ENCODE assay signal across 1 cellular context in the genomic region with DNA sequence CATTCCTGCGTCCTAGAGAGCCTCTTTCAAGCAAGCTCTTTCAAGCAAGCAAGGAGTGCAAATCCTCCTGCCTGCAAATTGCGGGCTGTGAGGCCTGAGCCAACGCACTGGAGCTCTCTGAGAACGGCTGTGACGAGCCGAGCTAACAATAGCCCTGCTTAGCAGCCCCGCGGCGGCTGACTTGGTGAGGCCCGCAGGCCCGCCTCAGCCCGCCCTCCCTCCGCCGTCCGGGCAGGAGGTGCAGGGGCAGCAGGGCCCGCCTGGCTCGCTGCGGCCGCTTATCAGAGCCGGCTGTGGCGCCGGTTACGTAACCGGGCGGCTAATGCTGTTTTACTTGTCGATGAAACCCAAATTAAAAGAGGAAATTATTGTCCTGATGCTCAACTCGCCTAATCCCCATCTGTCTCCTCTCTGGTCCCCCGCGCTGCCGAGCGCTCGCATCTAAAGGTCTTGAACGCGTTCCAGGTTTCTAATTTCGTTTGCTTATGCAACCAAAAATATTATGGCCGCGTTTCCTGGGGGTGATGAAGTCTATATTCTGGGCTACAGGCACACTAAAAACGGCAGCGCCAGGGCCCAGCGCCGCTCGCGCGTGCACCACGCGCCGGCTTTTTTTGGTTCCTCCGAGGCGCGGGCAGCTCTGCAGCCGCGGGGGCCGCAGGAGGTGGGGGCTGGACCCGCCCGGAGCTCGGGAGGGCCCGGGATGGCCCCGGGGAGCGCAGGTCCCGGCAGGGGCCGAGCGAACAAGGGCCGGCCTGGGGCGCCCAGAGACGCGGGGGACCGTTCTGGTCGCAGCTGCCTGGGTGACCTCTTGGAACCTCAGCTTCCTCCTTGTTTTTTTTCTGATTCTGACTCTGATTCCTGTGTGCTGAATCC.
A peak's percentile ranks its signal among the peaks of the same experiment; 100 is the strongest.
TF ChIP-seq lines count a peak whose summit lies in the region.

No MANE protein-coding gene starts in this region.

TF ChIP-seq in HepG2, 621 proteins besides CTCF, POLR2A, EP300 and RAD21 (continued from another document and continues in another):
- TF ChIP-seq, protein P1, sequence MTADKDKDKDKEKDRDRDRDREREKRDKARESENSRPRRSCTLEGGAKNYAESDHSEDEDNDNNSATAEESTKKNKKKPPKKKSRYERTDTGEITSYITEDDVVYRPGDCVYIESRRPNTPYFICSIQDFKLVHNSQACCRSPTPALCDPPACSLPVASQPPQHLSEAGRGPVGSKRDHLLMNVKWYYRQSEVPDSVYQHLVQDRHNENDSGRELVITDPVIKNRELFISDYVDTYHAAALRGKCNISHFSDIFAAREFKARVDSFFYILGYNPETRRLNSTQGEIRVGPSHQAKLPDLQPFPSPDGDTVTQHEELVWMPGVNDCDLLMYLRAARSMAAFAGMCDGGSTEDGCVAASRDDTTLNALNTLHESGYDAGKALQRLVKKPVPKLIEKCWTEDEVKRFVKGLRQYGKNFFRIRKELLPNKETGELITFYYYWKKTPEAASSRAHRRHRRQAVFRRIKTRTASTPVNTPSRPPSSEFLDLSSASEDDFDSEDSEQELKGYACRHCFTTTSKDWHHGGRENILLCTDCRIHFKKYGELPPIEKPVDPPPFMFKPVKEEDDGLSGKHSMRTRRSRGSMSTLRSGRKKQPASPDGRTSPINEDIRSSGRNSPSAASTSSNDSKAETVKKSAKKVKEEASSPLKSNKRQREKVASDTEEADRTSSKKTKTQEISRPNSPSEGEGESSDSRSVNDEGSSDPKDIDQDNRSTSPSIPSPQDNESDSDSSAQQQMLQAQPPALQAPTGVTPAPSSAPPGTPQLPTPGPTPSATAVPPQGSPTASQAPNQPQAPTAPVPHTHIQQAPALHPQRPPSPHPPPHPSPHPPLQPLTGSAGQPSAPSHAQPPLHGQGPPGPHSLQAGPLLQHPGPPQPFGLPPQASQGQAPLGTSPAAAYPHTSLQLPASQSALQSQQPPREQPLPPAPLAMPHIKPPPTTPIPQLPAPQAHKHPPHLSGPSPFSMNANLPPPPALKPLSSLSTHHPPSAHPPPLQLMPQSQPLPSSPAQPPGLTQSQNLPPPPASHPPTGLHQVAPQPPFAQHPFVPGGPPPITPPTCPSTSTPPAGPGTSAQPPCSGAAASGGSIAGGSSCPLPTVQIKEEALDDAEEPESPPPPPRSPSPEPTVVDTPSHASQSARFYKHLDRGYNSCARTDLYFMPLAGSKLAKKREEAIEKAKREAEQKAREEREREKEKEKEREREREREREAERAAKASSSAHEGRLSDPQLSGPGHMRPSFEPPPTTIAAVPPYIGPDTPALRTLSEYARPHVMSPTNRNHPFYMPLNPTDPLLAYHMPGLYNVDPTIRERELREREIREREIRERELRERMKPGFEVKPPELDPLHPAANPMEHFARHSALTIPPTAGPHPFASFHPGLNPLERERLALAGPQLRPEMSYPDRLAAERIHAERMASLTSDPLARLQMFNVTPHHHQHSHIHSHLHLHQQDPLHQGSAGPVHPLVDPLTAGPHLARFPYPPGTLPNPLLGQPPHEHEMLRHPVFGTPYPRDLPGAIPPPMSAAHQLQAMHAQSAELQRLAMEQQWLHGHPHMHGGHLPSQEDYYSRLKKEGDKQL (CRISPR knock-in tag; IDR thresholded peaks at IDR 0.05; ENCODE audit: low read depth) = no peak
- peak; percentile 95 for TF ChIP-seq ZFX (CRISPR knock-in tag; IDR thresholded peaks at IDR 0.05; ENCODE audit: low read depth)
- TF ChIP-seq, protein P2, sequence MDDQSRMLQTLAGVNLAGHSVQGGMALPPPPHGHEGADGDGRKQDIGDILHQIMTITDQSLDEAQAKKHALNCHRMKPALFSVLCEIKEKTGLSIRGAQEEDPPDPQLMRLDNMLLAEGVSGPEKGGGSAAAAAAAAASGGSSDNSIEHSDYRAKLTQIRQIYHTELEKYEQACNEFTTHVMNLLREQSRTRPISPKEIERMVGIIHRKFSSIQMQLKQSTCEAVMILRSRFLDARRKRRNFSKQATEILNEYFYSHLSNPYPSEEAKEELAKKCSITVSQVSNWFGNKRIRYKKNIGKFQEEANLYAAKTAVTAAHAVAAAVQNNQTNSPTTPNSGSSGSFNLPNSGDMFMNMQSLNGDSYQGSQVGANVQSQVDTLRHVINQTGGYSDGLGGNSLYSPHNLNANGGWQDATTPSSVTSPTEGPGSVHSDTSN (CRISPR knock-in tag; IDR thresholded peaks at IDR 0.05; ENCODE audit: borderline replicate concordance) = no peak
- TF ChIP-seq MBD4 (IDR thresholded peaks at IDR 0.05; ENCODE audit: borderline replicate concordance, low read length) = no peak
- no peak for TF ChIP-seq GLI4 (CRISPR knock-in tag; IDR thresholded peaks at IDR 0.05; ENCODE audit: borderline replicate concordance)
- TF ChIP-seq MATR3 (CRISPR knock-in tag; IDR thresholded peaks at IDR 0.05) = no peak
- TF ChIP-seq WIZ (CRISPR knock-in tag; IDR thresholded peaks at IDR 0.05) = peak; percentile 64; the same call in 1 of the 2 replicates
- peak; percentile 27; the same call in 1 of the 2 replicates for TF ChIP-seq CBFB (CRISPR knock-in tag; IDR thresholded peaks at IDR 0.05)
- peak; percentile 24; the same call in 1 of the 2 replicates for TF ChIP-seq ZNF205 (CRISPR knock-in tag; IDR thresholded peaks at IDR 0.05)
- TF ChIP-seq, protein P3, sequence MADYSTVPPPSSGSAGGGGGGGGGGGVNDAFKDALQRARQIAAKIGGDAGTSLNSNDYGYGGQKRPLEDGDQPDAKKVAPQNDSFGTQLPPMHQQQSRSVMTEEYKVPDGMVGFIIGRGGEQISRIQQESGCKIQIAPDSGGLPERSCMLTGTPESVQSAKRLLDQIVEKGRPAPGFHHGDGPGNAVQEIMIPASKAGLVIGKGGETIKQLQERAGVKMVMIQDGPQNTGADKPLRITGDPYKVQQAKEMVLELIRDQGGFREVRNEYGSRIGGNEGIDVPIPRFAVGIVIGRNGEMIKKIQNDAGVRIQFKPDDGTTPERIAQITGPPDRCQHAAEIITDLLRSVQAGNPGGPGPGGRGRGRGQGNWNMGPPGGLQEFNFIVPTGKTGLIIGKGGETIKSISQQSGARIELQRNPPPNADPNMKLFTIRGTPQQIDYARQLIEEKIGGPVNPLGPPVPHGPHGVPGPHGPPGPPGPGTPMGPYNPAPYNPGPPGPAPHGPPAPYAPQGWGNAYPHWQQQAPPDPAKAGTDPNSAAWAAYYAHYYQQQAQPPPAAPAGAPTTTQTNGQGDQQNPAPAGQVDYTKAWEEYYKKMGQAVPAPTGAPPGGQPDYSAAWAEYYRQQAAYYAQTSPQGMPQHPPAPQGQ (CRISPR knock-in tag; IDR thresholded peaks at IDR 0.05; ENCODE audit: borderline replicate concordance) = no peak
- TF ChIP-seq SYNCRIP (IDR thresholded peaks at IDR 0.05; ENCODE audit: insufficient read depth, low read depth, low read length) = no peak
- no peak for TF ChIP-seq ZNF670 (CRISPR knock-in tag; IDR thresholded peaks at IDR 0.05; ENCODE audit: borderline replicate concordance)
- TF ChIP-seq DPF2 (CRISPR knock-in tag; IDR thresholded peaks at IDR 0.05; ENCODE audit: borderline replicate concordance, low read depth) = no peak
- TF ChIP-seq MED8 (CRISPR knock-in tag; IDR thresholded peaks at IDR 0.05; ENCODE audit: insufficient replicate concordance) = peak; percentile 58
- 0 out of 2 replicates have a peak, but pooled peaks have one; percentile 52 for TF ChIP-seq ZNF549 (CRISPR knock-in tag; IDR thresholded peaks at IDR 0.05)
- TF ChIP-seq HHEX (CRISPR knock-in tag; IDR thresholded peaks at IDR 0.05) = no peak
- no peak for TF ChIP-seq ZNF773 (CRISPR knock-in tag; IDR thresholded peaks at IDR 0.05; ENCODE audit: borderline replicate concordance)
- TF ChIP-seq ZEB1 (IDR thresholded peaks at IDR 0.05; ENCODE audit: insufficient replicate concordance, low read depth) = peak; percentile 50
- TF ChIP-seq ZNF451 (CRISPR knock-in tag; IDR thresholded peaks at IDR 0.05) = no peak
- TF ChIP-seq, protein P4, sequence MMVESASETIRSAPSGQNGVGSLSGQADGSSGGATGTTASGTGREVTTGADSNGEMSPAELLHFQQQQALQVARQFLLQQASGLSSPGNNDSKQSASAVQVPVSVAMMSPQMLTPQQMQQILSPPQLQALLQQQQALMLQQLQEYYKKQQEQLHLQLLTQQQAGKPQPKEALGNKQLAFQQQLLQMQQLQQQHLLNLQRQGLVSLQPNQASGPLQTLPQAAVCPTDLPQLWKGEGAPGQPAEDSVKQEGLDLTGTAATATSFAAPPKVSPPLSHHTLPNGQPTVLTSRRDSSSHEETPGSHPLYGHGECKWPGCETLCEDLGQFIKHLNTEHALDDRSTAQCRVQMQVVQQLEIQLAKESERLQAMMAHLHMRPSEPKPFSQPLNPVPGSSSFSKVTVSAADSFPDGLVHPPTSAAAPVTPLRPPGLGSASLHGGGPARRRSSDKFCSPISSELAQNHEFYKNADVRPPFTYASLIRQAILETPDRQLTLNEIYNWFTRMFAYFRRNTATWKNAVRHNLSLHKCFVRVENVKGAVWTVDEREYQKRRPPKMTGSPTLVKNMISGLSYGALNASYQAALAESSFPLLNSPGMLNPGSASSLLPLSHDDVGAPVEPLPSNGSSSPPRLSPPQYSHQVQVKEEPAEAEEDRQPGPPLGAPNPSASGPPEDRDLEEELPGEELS (CRISPR knock-in tag; IDR thresholded peaks at IDR 0.05) = peak; percentile 37
- TF ChIP-seq RXRB (CRISPR knock-in tag; IDR thresholded peaks at IDR 0.05; ENCODE audit: borderline replicate concordance) = peak; percentile 63; the same call in 1 of the 2 replicates
- TF ChIP-seq SP140L (CRISPR knock-in tag; IDR thresholded peaks at IDR 0.05; ENCODE audit: borderline replicate concordance) = peak; percentile 40; the same call in 1 of the 2 replicates
- peak; percentile 12; the same call in 1 of the 2 replicates for TF ChIP-seq POLR2AphosphoS5 (IDR thresholded peaks at IDR 0.05; ENCODE audit: low read depth, low read length)
- peak; percentile 83 for TF ChIP-seq ZNF563 (CRISPR knock-in tag; IDR thresholded peaks at IDR 0.05)
- no peak for TF ChIP-seq NR2F6 (IDR thresholded peaks at IDR 0.05)
- 0 out of 2 replicates have a peak, but pooled peaks have one; percentile 53 for TF ChIP-seq NR2F6 (CRISPR knock-in tag; IDR thresholded peaks at IDR 0.05)
- no peak for TF ChIP-seq ZNF672 (CRISPR knock-in tag; IDR thresholded peaks at IDR 0.05)
- TF ChIP-seq, protein P5, sequence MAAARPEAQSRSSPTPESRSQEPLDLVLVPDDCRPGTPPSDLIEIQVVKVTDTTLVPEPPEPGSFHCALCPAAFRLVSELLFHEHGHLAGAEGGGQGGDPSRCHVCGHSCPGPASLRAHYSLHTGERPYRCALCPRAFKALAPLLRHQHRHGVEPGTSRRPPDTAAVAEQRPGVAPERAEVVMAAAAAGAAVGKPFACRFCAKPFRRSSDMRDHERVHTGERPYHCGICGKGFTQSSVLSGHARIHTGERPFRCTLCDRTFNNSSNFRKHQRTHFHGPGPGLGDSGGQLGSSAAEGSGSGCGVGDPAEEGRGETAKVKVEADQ (CRISPR knock-in tag; IDR thresholded peaks at IDR 0.05; ENCODE audit: borderline replicate concordance) = peak; percentile 34; the same call in 1 of the 2 replicates
- peak; percentile 82; the same call in 1 of the 2 replicates for TF ChIP-seq ZNF30 (CRISPR knock-in tag; IDR thresholded peaks at IDR 0.05)
- peak; percentile 31; the same call in 1 of the 2 replicates for TF ChIP-seq MIXL1 (CRISPR knock-in tag; IDR thresholded peaks at IDR 0.05)
- TF ChIP-seq STAG1 (CRISPR knock-in tag; IDR thresholded peaks at IDR 0.05) = peak; percentile 26
- TF ChIP-seq ZNF768 (CRISPR knock-in tag; IDR thresholded peaks at IDR 0.05) = peak; percentile 94
- 0 out of 2 replicates have a peak, but pooled peaks have one; percentile 35 for TF ChIP-seq ELF3 (CRISPR knock-in tag; IDR thresholded peaks at IDR 0.05)
- TF ChIP-seq ZNF317 (CRISPR knock-in tag; IDR thresholded peaks at IDR 0.05) = peak; percentile 73
- TF ChIP-seq ZNF782 (CRISPR knock-in tag; IDR thresholded peaks at IDR 0.05; ENCODE audit: borderline replicate concordance) = no peak; the same call in 1 of the 2 replicates
- TF ChIP-seq, protein P6, sequence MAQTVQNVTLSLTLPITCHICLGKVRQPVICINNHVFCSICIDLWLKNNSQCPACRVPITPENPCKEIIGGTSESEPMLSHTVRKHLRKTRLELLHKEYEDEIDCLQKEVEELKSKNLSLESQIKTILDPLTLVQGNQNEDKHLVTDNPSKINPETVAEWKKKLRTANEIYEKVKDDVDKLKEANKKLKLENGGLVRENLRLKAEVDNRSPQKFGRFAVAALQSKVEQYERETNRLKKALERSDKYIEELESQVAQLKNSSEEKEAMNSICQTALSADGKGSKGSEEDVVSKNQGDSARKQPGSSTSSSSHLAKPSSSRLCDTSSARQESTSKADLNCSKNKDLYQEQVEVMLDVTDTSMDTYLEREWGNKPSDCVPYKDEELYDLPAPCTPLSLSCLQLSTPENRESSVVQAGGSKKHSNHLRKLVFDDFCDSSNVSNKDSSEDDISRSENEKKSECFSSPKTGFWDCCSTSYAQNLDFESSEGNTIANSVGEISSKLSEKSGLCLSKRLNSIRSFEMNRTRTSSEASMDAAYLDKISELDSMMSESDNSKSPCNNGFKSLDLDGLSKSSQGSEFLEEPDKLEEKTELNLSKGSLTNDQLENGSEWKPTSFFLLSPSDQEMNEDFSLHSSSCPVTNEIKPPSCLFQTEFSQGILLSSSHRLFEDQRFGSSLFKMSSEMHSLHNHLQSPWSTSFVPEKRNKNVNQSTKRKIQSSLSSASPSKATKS (CRISPR knock-in tag; IDR thresholded peaks at IDR 0.05) = no peak
- peak; percentile 73 for TF ChIP-seq RXRA (CRISPR knock-in tag; IDR thresholded peaks at IDR 0.05)
- peak; percentile 51; the same call in 1 of the 2 replicates for TF ChIP-seq ERF (CRISPR knock-in tag; IDR thresholded peaks at IDR 0.05)
- TF ChIP-seq, protein P7, sequence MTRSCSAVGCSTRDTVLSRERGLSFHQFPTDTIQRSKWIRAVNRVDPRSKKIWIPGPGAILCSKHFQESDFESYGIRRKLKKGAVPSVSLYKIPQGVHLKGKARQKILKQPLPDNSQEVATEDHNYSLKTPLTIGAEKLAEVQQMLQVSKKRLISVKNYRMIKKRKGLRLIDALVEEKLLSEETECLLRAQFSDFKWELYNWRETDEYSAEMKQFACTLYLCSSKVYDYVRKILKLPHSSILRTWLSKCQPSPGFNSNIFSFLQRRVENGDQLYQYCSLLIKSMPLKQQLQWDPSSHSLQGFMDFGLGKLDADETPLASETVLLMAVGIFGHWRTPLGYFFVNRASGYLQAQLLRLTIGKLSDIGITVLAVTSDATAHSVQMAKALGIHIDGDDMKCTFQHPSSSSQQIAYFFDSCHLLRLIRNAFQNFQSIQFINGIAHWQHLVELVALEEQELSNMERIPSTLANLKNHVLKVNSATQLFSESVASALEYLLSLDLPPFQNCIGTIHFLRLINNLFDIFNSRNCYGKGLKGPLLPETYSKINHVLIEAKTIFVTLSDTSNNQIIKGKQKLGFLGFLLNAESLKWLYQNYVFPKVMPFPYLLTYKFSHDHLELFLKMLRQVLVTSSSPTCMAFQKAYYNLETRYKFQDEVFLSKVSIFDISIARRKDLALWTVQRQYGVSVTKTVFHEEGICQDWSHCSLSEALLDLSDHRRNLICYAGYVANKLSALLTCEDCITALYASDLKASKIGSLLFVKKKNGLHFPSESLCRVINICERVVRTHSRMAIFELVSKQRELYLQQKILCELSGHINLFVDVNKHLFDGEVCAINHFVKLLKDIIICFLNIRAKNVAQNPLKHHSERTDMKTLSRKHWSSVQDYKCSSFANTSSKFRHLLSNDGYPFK (CRISPR knock-in tag; IDR thresholded peaks at IDR 0.05; ENCODE audit: borderline replicate concordance) = no peak
- no peak for TF ChIP-seq RBM22 (optimal IDR thresholded peaks at IDR 0.05; ENCODE audit: low read length)
- TF ChIP-seq ZNF605 (CRISPR knock-in tag; IDR thresholded peaks at IDR 0.05) = peak; percentile 34; the same call in 1 of the 2 replicates
